ENCODE assay signal across 19 cellular contexts in the genomic region with DNA sequence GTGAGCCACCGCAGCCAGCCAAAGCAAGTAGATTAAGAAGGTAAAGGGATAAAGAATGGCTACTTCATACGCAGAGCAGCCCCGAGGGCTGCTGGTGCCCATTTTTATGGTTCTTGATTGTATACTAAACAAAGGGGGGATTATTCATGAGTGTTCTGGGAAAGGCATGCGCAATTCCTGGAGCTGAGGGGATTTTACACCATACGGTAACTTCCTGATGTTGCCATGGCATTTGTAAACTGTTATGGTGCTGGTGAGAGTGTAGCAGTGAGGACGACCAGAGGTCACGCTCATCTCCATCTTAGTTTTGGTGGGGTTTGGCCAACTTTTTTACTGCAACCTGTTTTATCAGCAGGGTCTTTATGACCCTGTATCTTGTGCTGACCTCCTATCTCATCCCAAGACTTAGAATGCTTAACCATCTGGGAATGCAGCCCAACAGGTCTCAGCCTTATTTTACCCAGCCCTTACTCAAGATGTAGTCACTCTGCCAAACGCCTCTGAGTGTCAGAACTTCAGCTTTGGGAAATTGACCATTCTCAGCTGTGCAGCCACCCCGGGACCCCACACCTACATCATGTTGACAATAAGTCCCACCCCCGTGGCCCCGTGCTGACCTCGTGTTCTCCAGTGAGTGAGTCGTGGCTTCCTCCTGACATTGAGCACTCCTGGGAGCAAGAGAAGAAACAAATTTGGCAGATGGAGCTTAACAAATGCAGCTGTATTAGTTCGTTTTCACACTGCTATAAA.
DNase-seq lines count a peak whose midpoint lies in the region; ATAC-seq, FAIRE-seq and TF ChIP-seq lines count a peak whose summit lies in the region.
"Had no signal": no experiment of that assay in that cellular context is flagged by ENCODE, and none has a peak within 500 bp of the region (broad histone marks: within the 10 kb centered on the region; RNA-seq: fewer than 3 reads in every experiment).

No MANE protein-coding gene starts in this region.

- no peak overlapping the region for H3K27ac ChIP-seq in mammary epithelial cell (ENCODE audit: insufficient read depth, low read depth, low read length)
- no peak overlapping the region for H3K27ac ChIP-seq in kidney (ENCODE audit: low read depth in 2 of 2, low read length in 2 of 2)
- H3K27ac ChIP-seq: breast epithelium, KMS-11, ovary had no signal

- in situ Hi-C loops in mammary epithelial cell (cut with MboI; ENCODE audit: low sequenced_read_pairs in 2 of 2): no loop called here

- BruUV-seq in mammary epithelial cell (replicated peaks; lab: Mats Ljungman, UMichigan): no TSS peak

- H3K4me2 ChIP-seq in mammary epithelial cell (ENCODE audit: insufficient read depth, low read depth, low read length): no peak overlapping the region
- H3K4me2 ChIP-seq: KMS-11 had no signal

- CTCF ChIA-PET in mammary epithelial cell (lab: Charles Lee; ENCODE audit: low non-redundant PET): no interaction called here

- intact Hi-C loops in Right ventricle myocardium superior (cut with DNase I): no loop called here
- intact Hi-C loops in cardiac septum (cut with DNase I): no loop called here
- intact Hi-C loops in mammary epithelial cell (cut with micrococcal nuclease): no loop called here
- intact Hi-C loops in kidney (cut with DNase I): no loop called here

- no peaks in the 10 kb centered on the region for H3K79me2 ChIP-seq in mammary epithelial cell (ENCODE audit: insufficient read depth, low read length)

- H3K27me3 ChIP-seq in mammary epithelial cell (ENCODE audit: insufficient read depth, low read length): no peaks in the 10 kb centered on the region
- H3K27me3 ChIP-seq: breast epithelium, ovary had no signal

- no peaks in the 10 kb centered on the region for H4K20me1 ChIP-seq in mammary epithelial cell (ENCODE audit: insufficient read depth, low read length)

- H3K9ac ChIP-seq in mammary epithelial cell (ENCODE audit: insufficient read depth, low read length) (no peak overlapping the region), kidney (ENCODE audit: low read length in 2 of 2) (no peak overlapping the region)
- H3K9ac ChIP-seq: KMS-11 had no signal

- WGBS in mammary epithelial cell (ENCODE audit: low coverage, missing lambda C conversion rate): 75% methylated on average over 14 of the region's 14 CpGs

- dilution Hi-C loops in mammary epithelial cell (cut with HindIII; ENCODE audit: low sequenced_read_pairs): no loop called here

- H2AFZ ChIP-seq in mammary epithelial cell (ENCODE audit: low read depth, low read length): no peak overlapping the region

- peaks cover 7% of the 10 kb centered on the region for H3K4me1 ChIP-seq in mammary epithelial cell (ENCODE audit: insufficient read depth, low read length)
- H3K4me1 ChIP-seq in kidney (ENCODE audit: control insufficient read depth in 1 of 2, insufficient read depth in 1 of 2, low read depth in 1 of 2, low read length in 2 of 2): no peaks in the 10 kb centered on the region
- H3K4me1 ChIP-seq: breast epithelium had no signal

- ATAC-seq in Right ventricle myocardium superior (ENCODE audit: poor library complexity): peak; percentile 9
- ATAC-seq in stimulated activated naive CD8-positive, alpha-beta T cell treated with anti-CD3 and anti-CD28 coated beads, Interleukin-15, Interleukin-2, amounts not matched to agents 100 U/mL and 50 U/mL, for 24 hours: no peak
- ATAC-seq in GM21360 (IDR thresholded peaks at IDR 0.05; ENCODE audit: unreplicated experiment): no peak
- ATAC-seq: activated CD4-positive, alpha-beta T cell treated with anti-CD3 and anti-CD28 coated beads for 36 hours; left lobe of liver had no signal

- peak; percentile 66 for DNase-seq in Right ventricle myocardium superior
- no peak for DNase-seq in cardiac septum (ENCODE audit: low spot score)
- DNase-seq in mammary epithelial cell: peak; percentile 28
- peak; percentile 66 for DNase-seq in kidney
- no peak for DNase-seq in NCI-H446 treated with DMSO at 0.1 percent for 48 hours (lab: John Stamatoyannopoulos, UW)
- DNase-seq in stimulated activated naive CD8-positive, alpha-beta T cell treated with anti-CD3 and anti-CD28 coated beads, Interleukin-15, Interleukin-2, amounts not matched to agents 100 U/mL and 50 U/mL, for 24 hours: no peak
- DNase-seq in NCI-H526 (lab: John Stamatoyannopoulos, UW): no peak
- DNase-seq: activated CD4-positive, alpha-beta T cell treated with anti-CD3 and anti-CD28 coated beads for 36 hours; CD4-positive, alpha-beta memory T cell; DND-41; NCI-H1417 treated with DMSO at 0.1 percent for 48 hours; ovary; SIG-M5; small intestine had no signal

- H3K36me3 ChIP-seq in mammary epithelial cell (ENCODE audit: insufficient read depth, low read length) (no peaks in the 10 kb centered on the region), kidney (ENCODE audit: control insufficient read depth in 1 of 2, insufficient read depth in 2 of 2, low read length in 2 of 2) (no peaks in the 10 kb centered on the region)
- H3K36me3 ChIP-seq: breast epithelium, ovary had no signal

- no peak overlapping the region for H3K4me3 ChIP-seq in mammary epithelial cell (replicated peaks in 1 of 3; ENCODE audit: insufficient read depth in 1 of 3, low read depth in 2 of 3, low read length in 3 of 3)
- H3K4me3 ChIP-seq in kidney (ENCODE audit: low read length in 2 of 2): no peak overlapping the region
- H3K4me3 ChIP-seq: breast epithelium, ovary had no signal

- no peaks in the 10 kb centered on the region for H3K9me3 ChIP-seq in mammary epithelial cell (replicated peaks; ENCODE audit: insufficient read depth, low read length)
- H3K9me3 ChIP-seq in kidney (ENCODE audit: control insufficient read depth in 1 of 2, low read length in 2 of 2): no peaks in the 10 kb centered on the region
- H3K9me3 ChIP-seq: breast epithelium, ovary had no signal

- no peak for FAIRE-seq in kidney (lab: Jason Lieb, UNC)
- FAIRE-seq: A204.1, small intestine had no signal

- TF ChIP-seq CTCF in mammary epithelial cell (conservative IDR thresholded peaks at IDR 0.05 in 1 of 2, IDR thresholded peaks at IDR 0.05 in 1 of 2; ENCODE audit: extremely low read depth in 1 of 2, insufficient read depth in 1 of 2, low read depth in 1 of 2, low read length in 2 of 2): no peak
- TF ChIP-seq CTCF in kidney (IDR thresholded peaks at IDR 0.05; ENCODE audit: borderline replicate concordance, extremely low read depth, insufficient read depth): no peak

Comparison
In these comparisons a context has a peak if more than half of its experiments do, and no peak if none do; other contexts are left out.
1. DNase-seq: peak in Right ventricle myocardium superior (single experiment), mammary epithelial cell (single experiment) and kidney (single experiment); none in cardiac septum (single experiment), NCI-H446 treated with DMSO at 0.1 percent for 48 hours (single experiment), stimulated activated naive CD8-positive, alpha-beta T cell treated with anti-CD3 and anti-CD28 coated beads, Interleukin-15, Interleukin-2, amounts not matched to agents 100 U/mL and 50 U/mL, for 24 hours (single experiment) and NCI-H526 (0 of 2).